In genomic region chr7:6180344-6180725, GRCh38 we compare ENCODE assay signal across 1 cellular context.
TF ChIP-seq lines count a peak whose summit lies in the region.

No MANE protein-coding gene starts in this region.

TF ChIP-seq in WTC11, 78 proteins besides CTCF, POLR2A, EP300 and RAD21 (continued from another document):
- TF ChIP-seq, protein P1, sequence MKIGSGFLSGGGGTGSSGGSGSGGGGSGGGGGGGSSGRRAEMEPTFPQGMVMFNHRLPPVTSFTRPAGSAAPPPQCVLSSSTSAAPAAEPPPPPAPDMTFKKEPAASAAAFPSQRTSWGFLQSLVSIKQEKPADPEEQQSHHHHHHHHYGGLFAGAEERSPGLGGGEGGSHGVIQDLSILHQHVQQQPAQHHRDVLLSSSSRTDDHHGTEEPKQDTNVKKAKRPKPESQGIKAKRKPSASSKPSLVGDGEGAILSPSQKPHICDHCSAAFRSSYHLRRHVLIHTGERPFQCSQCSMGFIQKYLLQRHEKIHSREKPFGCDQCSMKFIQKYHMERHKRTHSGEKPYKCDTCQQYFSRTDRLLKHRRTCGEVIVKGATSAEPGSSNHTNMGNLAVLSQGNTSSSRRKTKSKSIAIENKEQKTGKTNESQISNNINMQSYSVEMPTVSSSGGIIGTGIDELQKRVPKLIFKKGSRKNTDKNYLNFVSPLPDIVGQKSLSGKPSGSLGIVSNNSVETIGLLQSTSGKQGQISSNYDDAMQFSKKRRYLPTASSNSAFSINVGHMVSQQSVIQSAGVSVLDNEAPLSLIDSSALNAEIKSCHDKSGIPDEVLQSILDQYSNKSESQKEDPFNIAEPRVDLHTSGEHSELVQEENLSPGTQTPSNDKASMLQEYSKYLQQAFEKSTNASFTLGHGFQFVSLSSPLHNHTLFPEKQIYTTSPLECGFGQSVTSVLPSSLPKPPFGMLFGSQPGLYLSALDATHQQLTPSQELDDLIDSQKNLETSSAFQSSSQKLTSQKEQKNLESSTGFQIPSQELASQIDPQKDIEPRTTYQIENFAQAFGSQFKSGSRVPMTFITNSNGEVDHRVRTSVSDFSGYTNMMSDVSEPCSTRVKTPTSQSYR (CRISPR knock-in tag; IDR thresholded peaks at IDR 0.05): no peak
- no peak for TF ChIP-seq ZNF263 (CRISPR knock-in tag; IDR thresholded peaks at IDR 0.05; ENCODE audit: low read depth)
- no peak for TF ChIP-seq ATF2 (CRISPR knock-in tag; IDR thresholded peaks at IDR 0.05; ENCODE audit: borderline replicate concordance, low read depth)
